ENCODE assay signal across 8 cellular contexts in the genomic region with DNA sequence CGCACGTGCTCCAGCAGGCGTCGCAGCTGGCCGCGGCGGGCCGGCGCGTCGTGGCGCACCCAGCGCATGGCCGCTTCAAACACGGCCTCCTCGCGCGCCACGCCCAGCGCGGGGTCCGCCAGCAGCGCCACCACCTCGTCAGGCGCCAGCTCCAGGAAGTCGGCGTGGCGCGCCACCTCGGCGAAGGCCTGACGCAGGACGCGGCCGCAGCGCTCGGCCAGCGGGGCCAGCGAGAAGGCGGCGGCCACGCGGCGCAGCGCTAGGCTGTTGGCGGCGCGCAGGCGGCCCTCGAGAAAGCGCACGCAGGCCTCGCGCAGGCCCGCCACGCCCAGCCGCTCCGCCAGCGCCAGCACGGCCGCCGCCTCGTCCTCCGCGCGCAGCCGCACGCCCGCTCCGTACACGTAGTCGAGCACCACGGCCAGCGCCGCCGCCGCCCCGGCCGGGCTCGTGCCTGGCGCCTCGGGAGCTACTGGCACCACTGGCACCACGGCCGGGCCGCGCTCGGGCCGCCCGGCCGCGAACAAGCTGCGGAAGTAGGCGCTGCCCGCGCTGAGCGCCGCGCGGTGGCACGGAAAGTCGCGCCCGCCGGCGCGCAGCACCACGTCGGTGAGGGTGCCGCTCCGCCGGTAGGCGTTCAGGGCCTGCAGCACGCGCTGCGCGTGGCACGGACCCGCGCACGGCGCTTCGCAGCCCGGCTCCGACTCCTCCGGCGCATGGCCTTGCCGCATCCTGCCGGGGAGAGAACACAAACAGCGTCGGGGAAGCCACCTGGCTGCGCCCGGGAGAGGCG. TPM values are rescaled to one million over a fixed set of nuclear protein-coding genes. Genes with fewer than 3 reads are reported as not detected.
DNase-seq lines count a peak whose midpoint lies in the region; ATAC-seq and TF ChIP-seq lines count a peak whose summit lies in the region.

No MANE protein-coding gene starts in this region.

- no peaks in the 10 kb centered on the region for H3K36me3 ChIP-seq in esophagus squamous epithelium
- peaks cover 0 to under 1% (median 0%) of the 10 kb centered on the region in 4 donors for H3K36me3 ChIP-seq in stomach

- ATAC-seq in GM21529 (IDR thresholded peaks at IDR 0.05; ENCODE audit: unreplicated experiment) (peak; percentile 52), natural killer cell (peak; percentile 68 to 76 (median 70)), GM19397 (IDR thresholded peaks at IDR 0.05; ENCODE audit: unreplicated experiment) (no peak)

- peaks cover 57% of the 10 kb centered on the region for H3K27me3 Mint-ChIP-seq in activated T-cell treated with anti-CD3 and anti-CD28 coated beads, Interleukin-2, amount 50 U/mL, for 24 hours
- H3K27me3 Mint-ChIP-seq in natural killer cell (ENCODE audit: low read depth in 2 of 2) = peaks cover 24 to 40% of the 10 kb centered on the region in 2 donors

- WGBS in esophagus squamous epithelium, 2 donors = 0% methylated on average over 14 of the region's 133 CpGs; no CpG with 5 or more reads in 1 of the 2 donors
- 0 to 3% (median 2%) methylated on average over 9 to 133 of the region's 133 CpGs for WGBS in stomach, 5 donors

- peaks cover 5% of the 10 kb centered on the region for H3K36me3 Mint-ChIP-seq in activated T-cell treated with anti-CD3 and anti-CD28 coated beads, Interleukin-2, amount 50 U/mL, for 24 hours (ENCODE audit: low read depth)
- no peaks in the 10 kb centered on the region for H3K36me3 Mint-ChIP-seq in natural killer cell

- H3K27ac ChIP-seq in esophagus squamous epithelium (peak overlapping the region in 3 of 4 donors; percentile 3 to 70 (median 38)), stomach (peak overlapping the region in 3 of 5 donors; percentile 55 to 76 (median 59))

- H3K4me1 ChIP-seq in esophagus squamous epithelium (peaks cover 3 to 35% (median 18%) of the 10 kb centered on the region in 3 donors), stomach (peaks cover 13 to 38% (median 26%) of the 10 kb centered on the region in 4 donors)

- H3K27ac Mint-ChIP-seq in activated T-cell treated with anti-CD3 and anti-CD28 coated beads, Interleukin-2, amount 50 U/mL, for 24 hours = peak overlapping the region; percentile 41
- H3K27ac Mint-ChIP-seq in natural killer cell = peak overlapping the region; percentile 76 to 83

- no peak for TF ChIP-seq CTCF in AG10803 (conservative IDR thresholded peaks at IDR 0.05; ENCODE audit: low read length)
- peak in 2 of 6 experiments; percentile 0 to 3 for TF ChIP-seq CTCF in esophagus squamous epithelium (IDR thresholded peaks at IDR 0.05)
- no peak for TF ChIP-seq CTCF in natural killer cell (IDR thresholded peaks at IDR 0.05)
- no peak for TF ChIP-seq CTCF in stomach (IDR thresholded peaks at IDR 0.05)

- TF ChIP-seq POLR2A in esophagus squamous epithelium (IDR thresholded peaks at IDR 0.05) (no peak), stomach (IDR thresholded peaks at IDR 0.05) (no peak)

- H3K9me3 ChIP-seq in esophagus squamous epithelium = no peaks in the 10 kb centered on the region
- peaks cover 0 to 6% (median 4%) of the 10 kb centered on the region in 4 donors for H3K9me3 ChIP-seq in stomach

- peaks cover 23% of the 10 kb centered on the region for H3K4me1 Mint-ChIP-seq in activated T-cell treated with anti-CD3 and anti-CD28 coated beads, Interleukin-2, amount 50 U/mL, for 24 hours (ENCODE audit: low read depth)
- peaks cover 18 to 29% of the 10 kb centered on the region in 2 donors for H3K4me1 Mint-ChIP-seq in natural killer cell

- no peak for TF ChIP-seq EP300 in stomach (IDR thresholded peaks at IDR 0.05)

- intact Hi-C loops in esophagus squamous epithelium (cut with DNase I) (no loop called here), natural killer cell (cut with micrococcal nuclease) (loop anchor here (1.0 kb wide), 1 partner anchor 42 kb away; no protein-coding TSS in a partner anchor), stomach (cut with DNase I; ENCODE audit: low total_unique reads) (no loop called here)

- H3K4me3 Mint-ChIP-seq in activated T-cell treated with anti-CD3 and anti-CD28 coated beads, Interleukin-2, amount 50 U/mL, for 24 hours = peak overlapping the region; percentile 63
- peak overlapping the region; percentile 96 for H3K4me3 Mint-ChIP-seq in natural killer cell

- peak overlapping the region; percentile 37 for H3K4me3 ChIP-seq in AG10803 (ENCODE audit: low read length)
- peak overlapping the region; percentile 27 to 67 (median 39) for H3K4me3 ChIP-seq in esophagus squamous epithelium
- peak overlapping the region; percentile 33 to 44 (median 41) for H3K4me3 ChIP-seq in stomach

- DNase-seq in AG10803 (ENCODE audit: low read depth) (peak; percentile 69), NCI-H748 treated with DMSO at 0.1 percent for 48 hours (lab: John Stamatoyannopoulos, UW) (peak; percentile 34), esophagus squamous epithelium (lab: John Stamatoyannopoulos, UW) (no peak), natural killer cell (peak; percentile 58), stomach (peak; percentile 76)
- peak; percentile 80 for DNase-seq in activated T-cell treated with anti-CD3 and anti-CD28 coated beads, Interleukin-2, amount 50 U/mL, for 24 hours

- H3K27me3 ChIP-seq in esophagus squamous epithelium = peaks cover 0 to 68% (median 5%) of the 10 kb centered on the region in 4 donors
- H3K27me3 ChIP-seq in stomach = peaks cover 0 to 59% (median 12%) of the 10 kb centered on the region in 3 donors

- H3K9me3 Mint-ChIP-seq in activated T-cell treated with anti-CD3 and anti-CD28 coated beads, Interleukin-2, amount 50 U/mL, for 24 hours = peaks cover 7% of the 10 kb centered on the region
- H3K9me3 Mint-ChIP-seq in natural killer cell = no peaks in the 10 kb centered on the region

RNA-seq across cellular contexts. Expression of gene KLHL35, which starts 2.9 kb away (rescaled TPM):
- total RNA-seq in esophagus squamous epithelium (under 1 TPM in 3 of 4 donors, not detected in 1; 0.62 to 0.95 (median 0.91) TPM), natural killer cell (under 1 TPM; 0.40 to 0.93 (median 0.54) TPM), stomach (1 to 10 TPM in 2 of 5 donors, under 1 TPM in 1, not detected in 2; 0.89 to 2.9 (median 1.7) TPM)
- 1 to 10 TPM; 1.2 to 1.8 (median 1.8) TPM for polyA plus RNA-seq in stomach

RNA-seq across cellular contexts. Expression of gene RPS3, which starts 30.8 kb away (rescaled TPM):
- total RNA-seq in esophagus squamous epithelium (1,000 to 10,000 TPM; 1,101 to 2,606 (median 1,579) TPM), natural killer cell (1,000 to 10,000 TPM; 2,027 to 2,376 (median 2,290) TPM), stomach (1,000 to 10,000 TPM in 3 of 5 donors, 100 to 1,000 TPM in 2; 607 to 1,681 (median 1,272) TPM)
- 1,000 to 10,000 TPM; 2,719 to 3,770 (median 2,836) TPM for polyA plus RNA-seq in stomach
